1 cellular context compared by ENCODE assay signal in genomic region chr3:138043266-138044029, GRCh38.
TF ChIP-seq lines count a peak whose summit lies in the region.

No MANE protein-coding gene starts in this region.

TF ChIP-seq in HepG2, 621 proteins besides CTCF, POLR2A, EP300 and RAD21 (continued from another document):
- TF ChIP-seq AFF4 (CRISPR knock-in tag; IDR thresholded peaks at IDR 0.05) (no peak), ZBTB10 (CRISPR knock-in tag; IDR thresholded peaks at IDR 0.05; ENCODE audit: borderline replicate concordance) (no peak), SNAPC4 (CRISPR knock-in tag; IDR thresholded peaks at IDR 0.05) (no peak), SUZ12 (IDR thresholded peaks at IDR 0.05; ENCODE audit: low read depth, low read length) (no peak), IKZF1 (IDR thresholded peaks at IDR 0.05) (no peak), MED13 (CRISPR knock-in tag; IDR thresholded peaks at IDR 0.05) (no peak), SMAD3 (CRISPR knock-in tag; IDR thresholded peaks at IDR 0.05) (no peak), FOXP1 (IDR thresholded peaks at IDR 0.05) (no peak), FOXP1 (CRISPR knock-in tag; IDR thresholded peaks at IDR 0.05) (no peak), NPAS2 (CRISPR knock-in tag; IDR thresholded peaks at IDR 0.05; ENCODE audit: borderline replicate concordance) (no peak), ZNF598 (CRISPR knock-in tag; IDR thresholded peaks at IDR 0.05; ENCODE audit: borderline replicate concordance) (no peak), NRL (CRISPR knock-in tag; IDR thresholded peaks at IDR 0.05; ENCODE audit: borderline replicate concordance) (no peak)
